ENCODE assay signal across 17 cellular contexts in genomic region chr11:17720796-17721171, GRCh38. TPM values are rescaled to one million over a fixed set of nuclear protein-coding genes. Genes with fewer than 3 reads are reported as not detected.
DNase-seq lines count a peak whose midpoint lies in the region; FAIRE-seq and TF ChIP-seq lines count a peak whose summit lies in the region.
"Had no signal": no experiment of that assay in that cellular context is flagged by ENCODE, and none has a peak within 500 bp of the region (broad histone marks: within the 10 kb centered on the region; RNA-seq: fewer than 3 reads in every experiment).

No MANE protein-coding gene starts in this region.

- TF ChIP-seq EP300 in H1 (IDR thresholded peaks at IDR 0.05; ENCODE audit: borderline replicate concordance in 1 of 2, low read depth in 2 of 2, low read length in 2 of 2): no peak

- H3K4me3 ChIP-seq in H1 (ENCODE audit: extremely low read depth in 1 of 4, insufficient read depth in 2 of 4, low read depth in 3 of 4, low read length in 4 of 4): peak overlapping the region; percentile 23 to 56 (median 30); a peak in 5 of 8 replicates

- H3K4me2 ChIP-seq in H1 (ENCODE audit: insufficient read depth in 1 of 2, low read depth in 2 of 2, low read length in 2 of 2): peak overlapping the region; percentile 81 to 98

- no peaks in the 10 kb centered on the region for H3K79me2 ChIP-seq in H1 (ENCODE audit: control insufficient read depth in 1 of 2, insufficient read depth in 2 of 2, low read length in 2 of 2)

- H2BK5ac ChIP-seq in H1 (ENCODE audit: low read depth, low read length): no peak overlapping the region

- H4K8ac ChIP-seq in H1 (ENCODE audit: extremely low read depth, insufficient read depth, low read length): no peak overlapping the region

- H3K79me1 ChIP-seq in H1 (ENCODE audit: low read depth, low read length): no peaks in the 10 kb centered on the region

- CTCF ChIA-PET in HEK293T (lab: Yijun Ruan, JAX) (interaction anchor here (0.5 to 3.3 kb wide), 8 partner anchors 8 to 247 kb away, joined by 3 to 16 read pairs (median 3); partner anchors contain the start of gene KCNC1), H1 (lab: Charles Lee; ENCODE audit: partially characterized antibody) (interaction anchor here (0.6 to 15.7 kb wide), 44 partner anchors 8 to 887 kb away, joined by 3 to 290 read pairs (median 4); partner anchors contain the start of genes KCNC1 and OTOG)

- no peak overlapping the region for H2BK120ac ChIP-seq in H1 (replicated peaks; ENCODE audit: low read depth, low read length)

- no peak overlapping the region for H4K91ac ChIP-seq in H1 (replicated peaks; ENCODE audit: insufficient read length, low read length)

- no peak overlapping the region for H2BK20ac ChIP-seq in H1 (ENCODE audit: low read length)

- no peak overlapping the region for H3K56ac ChIP-seq in H1 (replicated peaks; ENCODE audit: insufficient read length, low read depth, low read length)

- no peak overlapping the region for H2AK5ac ChIP-seq in H1 (ENCODE audit: low read depth, low read length)

- 0 out of 4 replicates have a peak, but pooled peaks of 1 of the 3 experiments have one; percentile 4 for TF ChIP-seq CTCF in H1 (IDR thresholded peaks at IDR 0.05; ENCODE audit: control extremely low read depth in 1 of 3, insufficient read depth in 1 of 3, low read depth in 1 of 3, low read length in 3 of 3)

- H3K23me2 ChIP-seq in H1 (ENCODE audit: low read depth, low read length): peaks cover 9% of the 10 kb centered on the region

- H3K27me3 ChIP-seq in H1 (replicated peaks in 1 of 4; ENCODE audit: control insufficient read depth in 3 of 4, extremely low read depth in 1 of 4, insufficient read depth in 3 of 4, low read length in 3 of 4): peaks cover 57 to 86% (median 73%) of the 10 kb centered on the region in 4 experiments

- TF ChIP-seq POLR2A in H1 (IDR thresholded peaks at IDR 0.05; ENCODE audit: control extremely low read depth in 1 of 2, low read depth in 2 of 2, low read length in 2 of 2) (no peak), GM12891 (IDR thresholded peaks at IDR 0.05; ENCODE audit: low read depth, low read length) (no peak)

- no peak overlapping the region for H3K23ac ChIP-seq in H1 (ENCODE audit: insufficient read length)

- peaks cover 0 to 5% of the 10 kb centered on the region in 2 experiments; a peak in 1 of 4 replicates for H3K9me3 ChIP-seq in H1 (ENCODE audit: insufficient read depth in 2 of 2, low read depth in 1 of 2, low read length in 1 of 2)

- H3K4me1 ChIP-seq in H1 (replicated peaks in 1 of 4; ENCODE audit: control insufficient read depth in 3 of 4, insufficient read depth in 4 of 4, low read length in 3 of 4): peaks cover 0 to 31% (median 14%) of the 10 kb centered on the region in 4 experiments; a peak in 6 of 7 replicates

- no peak overlapping the region for H3K14ac ChIP-seq in H1 (ENCODE audit: insufficient read length)

- H2AFZ ChIP-seq in H1 (ENCODE audit: low read length): no peak overlapping the region

- H3K27ac ChIP-seq in H1 (ENCODE audit: low read depth, low read length): no peak overlapping the region

- DNase-seq in NCI-H146 (lab: John Stamatoyannopoulos, UW) (peak; percentile 41), NCI-H146 treated with DMSO at 0.1 percent for 48 hours (lab: John Stamatoyannopoulos, UW; ENCODE audit: unreplicated experiment) (no peak), HEK293T (ENCODE audit: extremely low spot score) (peak; percentile 47), H1 (ENCODE audit: low read depth in 1 of 2, low spot score in 2 of 2) (peak in 1 of 2 experiments; percentile 66), posterior vena cava (ENCODE audit: low spot score) (peak; percentile 51), iPS-NIHi11 (ENCODE audit: low spot score) (no peak), NCI-H2029 (lab: John Stamatoyannopoulos, UW) (no peak), GM12891 (ENCODE audit: insufficient read length, low spot score) (no peak)
- DNase-seq: activated CD8-positive, alpha-beta T cell treated with anti-CD3 and anti-CD28 coated beads for 36 hours; HFFc6; stimulated activated CD4-positive, alpha-beta T cell treated with anti-CD3 and anti-CD28 coated beads, Interleukin-12 subunit alpha, Interleukin-12 subunit beta, amount 100 ng/mL, for 4 hours; substantia nigra had no signal

- H2BK12ac ChIP-seq in H1 (ENCODE audit: low read depth, low read length): no peak overlapping the region

- no peak overlapping the region for H4K5ac ChIP-seq in H1 (ENCODE audit: insufficient read length, low read depth, low read length)

- no peak overlapping the region for H3K9ac ChIP-seq in H1 (replicated peaks in 1 of 4; ENCODE audit: extremely low read depth in 1 of 4, low read depth in 3 of 4, low read length in 3 of 4)

- FAIRE-seq in H1 (lab: Jason Lieb, UNC): no peak
- no peak for FAIRE-seq in GM12891 (lab: Jason Lieb, UNC)

- TF ChIP-seq RAD21 in H1 (IDR thresholded peaks at IDR 0.05 in 1 of 2, conservative IDR thresholded peaks at IDR 0.05 in 1 of 2; ENCODE audit: low read depth in 2 of 2, low read length in 2 of 2): no peak; a peak in 2 of 4 replicates

- no peak overlapping the region for H3K4ac ChIP-seq in H1 (replicated peaks; ENCODE audit: insufficient read length, low read depth, low read length)

- intact Hi-C loops in posterior vena cava (cut with DNase I): loop anchor here in 1 of 2 donors (5.0 kb wide), 1 partner anchor 503 kb away; no protein-coding TSS in a partner anchor

- H2BK15ac ChIP-seq in H1 (ENCODE audit: low read length): no peak overlapping the region

- POLR2A ChIA-PET in HEK293T (lab: Yijun Ruan, JAX) (no interaction called here), H1 (lab: Charles Lee; ENCODE audit: partially characterized antibody) (interaction anchor here (1.1 kb wide), 1 partner anchor 10 kb away, joined by 3 read pairs; no protein-coding TSS in a partner anchor)

- H3K18ac ChIP-seq in H1 (ENCODE audit: extremely low read depth, low read length): no peak overlapping the region

- no peaks in the 10 kb centered on the region; a peak in 1 of 8 replicates for H3K36me3 ChIP-seq in H1 (ENCODE audit: control insufficient read depth in 2 of 4, insufficient read depth in 4 of 4, low read length in 3 of 4)

- WGBS in H1 (ENCODE audit: extremely low coverage in 1 of 2, insufficient coverage in 1 of 2, insufficient read length in 1 of 2, insufficient replicate concordance in 2 of 2, low coverage in 1 of 2, low lambda C conversion rate in 2 of 2, missing lambda C conversion rate in 1 of 2), 2 experiments: 6% methylated on average over 24 of the region's 24 CpGs; no CpG with 5 or more reads in 1 of the 2 experiments

- peaks cover 7 to 10% of the 10 kb centered on the region in 2 experiments for H4K20me1 ChIP-seq in H1 (replicated peaks in 1 of 2; ENCODE audit: control insufficient read depth in 1 of 2, insufficient read depth in 2 of 2, low read length in 2 of 2)

TF ChIP-seq in HEK293T, 16 proteins besides CTCF, POLR2A, EP300 and RAD21:
- TF ChIP-seq CTBP1 (IDR thresholded peaks at IDR 0.05; ENCODE audit: borderline replicate concordance) (no peak), L3MBTL2 (conservative IDR thresholded peaks at IDR 0.05) (peak; percentile 37)

TF ChIP-seq in H1, 55 proteins besides CTCF, POLR2A, EP300 and RAD21 (continues in another document):
- TF ChIP-seq NRF1 (IDR thresholded peaks at IDR 0.05; ENCODE audit: low read depth, low read length): no peak
- no peak for TF ChIP-seq ATF3 (IDR thresholded peaks at IDR 0.05; ENCODE audit: insufficient read depth, low read depth, low read length)
- no peak for TF ChIP-seq SP1 (IDR thresholded peaks at IDR 0.05; ENCODE audit: low read depth, low read length)
- TF ChIP-seq MAFK (IDR thresholded peaks at IDR 0.05; ENCODE audit: low read depth, low read length): no peak
- no peak for TF ChIP-seq ASH2L (IDR thresholded peaks at IDR 0.05; ENCODE audit: low read length)
- TF ChIP-seq SRF (IDR thresholded peaks at IDR 0.05; ENCODE audit: low read depth, low read length): no peak

TF ChIP-seq in GM12891, 5 proteins besides CTCF, POLR2A, EP300 and RAD21:
- TF ChIP-seq PAX5 (IDR thresholded peaks at IDR 0.05; ENCODE audit: insufficient read depth, low read length, severe bottlenecking): no peak
- TF ChIP-seq SPI1 (IDR thresholded peaks at IDR 0.05; ENCODE audit: low read depth, low read length): no peak
- no peak for TF ChIP-seq POLR2AphosphoS5 (IDR thresholded peaks at IDR 0.05; ENCODE audit: low read depth, low read length)
- no peak for TF ChIP-seq POU2F2 (IDR thresholded peaks at IDR 0.05; ENCODE audit: low read depth, low read length)
- TF ChIP-seq TAF1 (IDR thresholded peaks at IDR 0.05; ENCODE audit: low read depth, low read length): no peak

RNA-seq across cellular contexts. Expression of gene MYOD1, which starts 1.4 kb away (rescaled TPM):
- not detected in 2 replicates for total RNA-seq in H1 (2021; fragmentation: NEBNext Ultra II Directional; extraction: Animal tissue kit (Norgen Biotek cat#: 25700))
- polyA plus RNA-seq in H1 (2011; rRNA removed): 0.06 TPM in 1 of 2 replicates, not detected in the other
- polyA plus RNA-seq in H1 (2011; cell fraction: cytosol; rRNA removed): not detected
- not detected for polyA plus RNA-seq in H1 (2011; cell fraction: nucleus; rRNA removed)
- polyA plus RNA-seq in H1 (2012, experiment 1 of 2): not detected in 4 replicates
- not detected for polyA plus RNA-seq in H1 (2012, experiment 2 of 2)
- polyA plus RNA-seq in H1 (2013, experiment 1 of 2): not detected
- not detected for polyA plus RNA-seq in H1 (2013, experiment 2 of 2)
- not detected in 2 replicates for polyA minus RNA-seq in H1 (2011; rRNA and poly(A)+ RNA removed)
- not detected for polyA minus RNA-seq in H1 (2011; cell fraction: cytosol; rRNA and poly(A)+ RNA removed)
- polyA minus RNA-seq in H1 (2011; cell fraction: nucleus; rRNA and poly(A)+ RNA removed): not detected
- not detected for total RNA-seq in posterior vena cava
- not detected for polyA plus RNA-seq in GM12891 (2012; ENCODE audit: low read depth, missing spikeins)
- total RNA-seq: activated CD8-positive, alpha-beta T cell treated with anti-CD3 and anti-CD28 coated beads for 36 hours; activated T-helper 17 cell treated with anti-CD3 and anti-CD28 coated beads, Interleukin-2, amount 50 U/mL, for 72 hours; aorta; HFFc6; HT-29; omental fat pad had no signal
- polyA plus RNA-seq: aorta had no signal

RNA-seq across cellular contexts. Expression of gene KCNC1, which starts 13.8 kb away (rescaled TPM):
- total RNA-seq in H1 (2021; fragmentation: NEBNext Ultra II Directional; extraction: Animal tissue kit (Norgen Biotek cat#: 25700)): 0.19 and 0.26 TPM in 2 replicates
- 0.08 and 0.11 TPM in 2 replicates for polyA plus RNA-seq in H1 (2011; rRNA removed)
- 0.13 TPM for polyA plus RNA-seq in H1 (2011; cell fraction: cytosol; rRNA removed)
- polyA plus RNA-seq in H1 (2011; cell fraction: nucleus; rRNA removed): 0.17 TPM
- polyA plus RNA-seq in H1 (2012, experiment 1 of 2): 0.16 to 0.52 TPM (median 0.34 TPM) in 4 replicates
- polyA plus RNA-seq in H1 (2012, experiment 2 of 2): 0.22 TPM
- polyA plus RNA-seq in H1 (2013, experiment 1 of 2): 0.04 TPM
- polyA plus RNA-seq in H1 (2013, experiment 2 of 2): 0.04 TPM
- polyA minus RNA-seq in H1 (2011; rRNA and poly(A)+ RNA removed): 0.09 and 0.49 TPM in 2 replicates
- not detected for polyA minus RNA-seq in H1 (2011; cell fraction: cytosol; rRNA and poly(A)+ RNA removed)
- 0.20 TPM for polyA minus RNA-seq in H1 (2011; cell fraction: nucleus; rRNA and poly(A)+ RNA removed)
- not detected for total RNA-seq in posterior vena cava
- polyA plus RNA-seq in GM12891 (2012; ENCODE audit: low read depth, missing spikeins): 0.06 TPM
- total RNA-seq: activated CD8-positive, alpha-beta T cell treated with anti-CD3 and anti-CD28 coated beads for 36 hours; activated T-helper 17 cell treated with anti-CD3 and anti-CD28 coated beads, Interleukin-2, amount 50 U/mL, for 72 hours; aorta; HFFc6; HT-29; NCI-H460; omental fat pad had no signal
- polyA plus RNA-seq: aorta had no signal

Comparison
In these comparisons a context has a peak if more than half of its experiments do, and no peak if none do; other contexts are left out.
1. DNase-seq: peak in NCI-H146 (single experiment), HEK293T (single experiment) and posterior vena cava (single experiment); none in NCI-H146 treated with DMSO at 0.1 percent for 48 hours (single experiment), iPS-NIHi11 (single experiment), NCI-H2029 (single experiment) and GM12891 (single experiment).